ENCODE assay signal across 8 cellular contexts in the genomic region with DNA sequence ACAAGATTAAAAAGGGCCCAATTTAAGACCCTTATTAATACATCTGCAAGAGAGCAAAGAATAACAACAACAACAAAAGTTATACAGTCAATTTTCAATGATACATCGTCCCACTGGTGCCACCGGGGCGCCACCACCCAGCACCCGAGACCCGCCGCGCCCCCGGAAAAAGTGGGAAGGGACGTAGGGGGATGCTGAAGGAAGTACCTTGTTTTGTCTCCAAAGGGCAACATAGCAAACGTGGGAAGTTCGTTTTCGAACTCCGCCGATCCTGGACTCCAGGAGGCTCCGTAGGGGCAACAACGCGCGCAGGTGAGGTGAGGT. TPM values are rescaled to one million over a fixed set of nuclear protein-coding genes. Genes with fewer than 3 reads are reported as not detected.
DNase-seq lines count a peak whose midpoint lies in the region; ATAC-seq and TF ChIP-seq lines count a peak whose summit lies in the region.

No MANE protein-coding gene starts in this region.

- DNase-seq in fibroblast of the aortic adventitia (ENCODE audit: low read depth) = no peak
- no peak for DNase-seq in sigmoid colon
- DNase-seq in DMS153 treated with DMSO at 0.1 percent for 48 hours (lab: John Stamatoyannopoulos, UW; ENCODE audit: unreplicated experiment) = no peak
- DNase-seq in H4 (ENCODE audit: low spot score) = no peak
- no peak for DNase-seq in NCI-H748 (lab: John Stamatoyannopoulos, UW; ENCODE audit: unreplicated experiment)

- no peaks in the 10 kb centered on the region for H3K9me2 ChIP-seq in SU-DHL-6 (replicated peaks; ENCODE audit: insufficient read depth, low read length)

- H4K20me1 ChIP-seq in SU-DHL-6 (ENCODE audit: low read depth, low read length) = no peaks in the 10 kb centered on the region

- no peak for TF ChIP-seq POLR2A in sigmoid colon (IDR thresholded peaks at IDR 0.05)

- H3K9me3 ChIP-seq in SU-DHL-6 (ENCODE audit: insufficient read depth, low read length) (no peaks in the 10 kb centered on the region), sigmoid colon (no peaks in the 10 kb centered on the region)

- H3K36me3 ChIP-seq in SU-DHL-6 (ENCODE audit: low read length) (no peaks in the 10 kb centered on the region), sigmoid colon (no peaks in the 10 kb centered on the region)

- H3K9ac ChIP-seq in SU-DHL-6 (ENCODE audit: low read length) = no peak overlapping the region

- H3K4me3 ChIP-seq in SU-DHL-6 (ENCODE audit: insufficient read depth, low read length, poor library complexity, severe bottlenecking) = no peak overlapping the region
- peak overlapping the region; percentile 92 for H3K4me3 ChIP-seq in fibroblast of the aortic adventitia (ENCODE audit: low read depth, low read length)
- peak overlapping the region; percentile 75 to 96 (median 83) for H3K4me3 ChIP-seq in sigmoid colon

- no peaks in the 10 kb centered on the region for H3F3A ChIP-seq in SU-DHL-6 (ENCODE audit: insufficient read depth)

- no peaks in the 10 kb centered on the region for H3K27me3 ChIP-seq in SU-DHL-6 (ENCODE audit: low read length)
- no peaks in the 10 kb centered on the region for H3K27me3 ChIP-seq in sigmoid colon

- TF ChIP-seq CTCF in SU-DHL-6 (IDR thresholded peaks at IDR 0.05; ENCODE audit: insufficient read depth, low read length, poor library complexity, severe bottlenecking) (no peak), fibroblast of the aortic adventitia (IDR thresholded peaks at IDR 0.05; ENCODE audit: insufficient read depth, low read length) (no peak), sigmoid colon (IDR thresholded peaks at IDR 0.05) (no peak)

- H3K27ac ChIP-seq in SU-DHL-6 (ENCODE audit: low read depth, low read length) (no peak overlapping the region), sigmoid colon (peak overlapping the region; percentile 92 to 96 (median 94))

- ATAC-seq in GM19438 (IDR thresholded peaks at IDR 0.05; ENCODE audit: low read depth, unreplicated experiment) = peak; percentile 2
- ATAC-seq in HG02840 (IDR thresholded peaks at IDR 0.05; ENCODE audit: low FRiP score, unreplicated experiment) = no peak

- H2AFZ ChIP-seq in SU-DHL-6 (ENCODE audit: low read depth, low read length, severe bottlenecking) = no peak overlapping the region

- H3K4me2 ChIP-seq in SU-DHL-6 (ENCODE audit: low read depth, low read length, poor library complexity, severe bottlenecking) = peak overlapping the region; percentile 69

- 0 to 1% methylated on average over 18 of the region's 18 CpGs for WGBS in sigmoid colon, 2 donors

- H3K79me2 ChIP-seq in SU-DHL-6 (ENCODE audit: insufficient read depth, low read length) = no peaks in the 10 kb centered on the region

- no peak for TF ChIP-seq EP300 in sigmoid colon (IDR thresholded peaks at IDR 0.05)

- peaks cover 0 to 40% (median 21%) of the 10 kb centered on the region in 4 donors for H3K4me1 ChIP-seq in sigmoid colon

- intact Hi-C loops in sigmoid colon (cut with DNase I) = loop anchor here (1.0 to 10.0 kb wide), 6 partner anchors 45 to 312 kb away; no protein-coding TSS in a partner anchor

RNA-seq across cellular contexts. Expression of a gene that starts 1.7 kb away (rescaled TPM):
- total RNA-seq in fibroblast of the aortic adventitia (ENCODE audit: low replicate concordance) = 29.3 and 146 TPM in 2 replicates
- 100 to 1,000 TPM; 138 to 209 (median 149) TPM for total RNA-seq in sigmoid colon
- 1 to 10 TPM; 5.5 to 9.0 (median 7.4) TPM for polyA plus RNA-seq in sigmoid colon
- total RNA-seq in H4 (2014; rRNA removed; shearing (Covaris generic)) = 121 and 144 TPM in 2 replicates
